Comparison of ENCODE assay signal across 11 cellular contexts in the genomic region with DNA sequence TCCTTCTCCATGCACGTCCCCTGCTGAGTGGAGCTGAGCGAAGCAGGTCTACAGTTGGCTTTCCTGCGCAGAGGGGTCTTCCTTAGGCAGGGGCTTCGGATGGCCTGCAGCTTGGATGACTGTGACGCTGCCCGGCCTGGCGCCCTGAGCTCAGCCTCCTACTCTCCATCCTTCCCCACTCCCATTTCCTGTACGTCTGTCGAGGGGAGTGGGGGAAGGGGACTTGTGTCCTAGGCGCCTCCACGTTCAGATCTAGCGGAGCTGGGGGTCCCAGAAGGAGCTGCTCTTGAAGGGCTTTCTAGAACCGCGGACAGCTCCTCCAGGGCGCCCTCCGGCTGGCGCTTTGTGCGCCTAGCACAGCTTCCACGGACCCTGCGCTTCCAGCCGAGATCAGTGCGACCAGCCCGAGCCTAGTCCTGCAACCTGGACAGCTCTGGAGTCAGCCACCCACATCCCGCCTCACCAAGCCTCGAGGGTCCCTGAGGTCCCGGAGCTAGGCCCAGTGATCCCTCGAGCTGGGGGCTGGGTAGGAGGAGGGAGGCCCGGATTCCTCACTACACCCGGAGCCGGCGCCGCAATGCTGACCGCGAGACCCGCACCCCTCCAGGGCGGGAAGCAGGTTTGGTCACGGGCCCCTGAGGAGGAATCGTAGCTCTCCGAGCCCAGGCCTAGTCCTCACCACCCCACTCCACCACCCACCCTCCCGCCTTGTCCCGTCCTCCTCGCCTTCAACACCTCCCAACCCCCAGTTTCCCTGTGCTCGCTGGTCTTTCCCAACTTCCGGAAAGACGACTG. TPM values are rescaled to one million over a fixed set of nuclear protein-coding genes. Genes with fewer than 3 reads are reported as not detected.
A peak's percentile ranks its signal among the peaks of the same experiment; 100 is the strongest.
DNase-seq lines count a peak whose midpoint lies in the region; ATAC-seq, FAIRE-seq and TF ChIP-seq lines count a peak whose summit lies in the region.
"Had no signal": no experiment of that assay in that cellular context is flagged by ENCODE, and none has a peak within 500 bp of the region (broad histone marks: within the 10 kb centered on the region; RNA-seq: fewer than 3 reads in every experiment).

No MANE protein-coding gene starts in this region.

- 74% methylated on average over 40 of the region's 45 CpGs for WGBS in SK-N-SH (ENCODE audit: low lambda C conversion rate)
- 5 to 7% (median 5%) methylated on average over 27 to 45 of the region's 45 CpGs for WGBS in spleen, 5 donors

- no peak overlapping the region for H3K27ac Mint-ChIP-seq in T-helper 17 cell

- peaks cover 68% of the 10 kb centered on the region for H3K27me3 Mint-ChIP-seq in T-helper 17 cell

- no peaks in the 10 kb centered on the region for H3K79me2 ChIP-seq in SK-N-SH (ENCODE audit: insufficient read depth)

- H3K27me3 ChIP-seq in SK-N-SH (ENCODE audit: insufficient read depth), result peaks cover 28% of the 10 kb centered on the region
- H3K27me3 ChIP-seq in spleen (replicated peaks in 1 of 7), result peaks cover 13 to 81% (median 62%) of the 10 kb centered on the region in 7 donors

- H3K9me2 ChIP-seq in SK-N-SH, result no peaks in the 10 kb centered on the region

- peak overlapping the region; percentile 89 for H3K4me3 Mint-ChIP-seq in T-helper 17 cell

- H3K36me3 ChIP-seq in SK-N-SH (replicated peaks in 1 of 2; ENCODE audit: control insufficient read depth in 1 of 2, insufficient read depth in 2 of 2, low read length in 1 of 2) (no peaks in the 10 kb centered on the region), kidney (ENCODE audit: control insufficient read depth in 1 of 2, insufficient read depth in 2 of 2, low read length in 2 of 2) (no peaks in the 10 kb centered on the region), spleen (no peaks in the 10 kb centered on the region)

- no peak for FAIRE-seq in kidney (lab: Jason Lieb, UNC)

- no peak overlapping the region for H2AFZ ChIP-seq in SK-N-SH (ENCODE audit: low read depth)

- no peaks in the 10 kb centered on the region for H4K20me1 ChIP-seq in SK-N-SH (ENCODE audit: insufficient read depth)

- no peak overlapping the region for H3K4me2 ChIP-seq in SK-N-SH

- intact Hi-C loops in kidney (cut with DNase I) (no loop called here), spleen (cut with DNase I; ENCODE audit: low total_unique reads) (no loop called here)

- no peak for TF ChIP-seq RAD21 in SK-N-SH (IDR thresholded peaks at IDR 0.05; ENCODE audit: low read length)

- no peak for DNase-seq in SK-N-SH
- no peak for DNase-seq in T-helper 17 cell
- DNase-seq in kidney, result peak; percentile 79
- DNase-seq in spleen, result peak; percentile 69
- no peak for DNase-seq in epidermal melanocyte (ENCODE audit: insufficient read length, low spot score)
- no peak for DNase-seq in UCSD-AML1 (lab: John Stamatoyannopoulos, UW; ENCODE audit: unreplicated experiment)

- ATAC-seq in SK-N-SH treated with all-trans-retinoic acid at 6 μM for 48 hours, result no peak
- no peak for ATAC-seq in T-helper 17 cell
- ATAC-seq in GM18505 (IDR thresholded peaks at IDR 0.05; ENCODE audit: unreplicated experiment), result no peak

- H3K9me3 ChIP-seq in SK-N-SH, result no peaks in the 10 kb centered on the region
- H3K9me3 ChIP-seq in T-helper 17 cell (ENCODE audit: control insufficient read depth, low read length, poor library complexity, severe bottlenecking), result no peaks in the 10 kb centered on the region
- no peaks in the 10 kb centered on the region for H3K9me3 ChIP-seq in kidney (ENCODE audit: control insufficient read depth in 1 of 2, low read length in 2 of 2)
- no peaks in the 10 kb centered on the region for H3K9me3 ChIP-seq in spleen

- H3K4me1 ChIP-seq in SK-N-SH (ENCODE audit: control insufficient read depth in 1 of 2, insufficient read depth in 2 of 2, low read depth in 1 of 2, low read length in 1 of 2), result peaks cover 0 to 21% of the 10 kb centered on the region in 2 experiments; a peak in 1 of 4 replicates
- peaks cover 0 to 14% of the 10 kb centered on the region in 2 donors for H3K4me1 ChIP-seq in kidney (ENCODE audit: control insufficient read depth in 1 of 2, insufficient read depth in 1 of 2, low read depth in 1 of 2, low read length in 2 of 2)
- H3K4me1 ChIP-seq in spleen, result peaks cover 21 to 58% (median 47%) of the 10 kb centered on the region in 6 donors

- H3K36me3 Mint-ChIP-seq in T-helper 17 cell (ENCODE audit: low read depth), result peaks cover 8% of the 10 kb centered on the region

- no peak for TF ChIP-seq EP300 in SK-N-SH (IDR thresholded peaks at IDR 0.05; ENCODE audit: borderline replicate concordance in 1 of 2, low read depth in 1 of 2, low read length in 1 of 2)

- H3F3A ChIP-seq in SK-N-SH (replicated peaks; ENCODE audit: insufficient read depth), result no peaks in the 10 kb centered on the region

- POLR2A ChIA-PET in SK-N-SH (lab: Yijun Ruan, JAX), result interaction anchor here (2.2 kb wide), 1 partner anchor 19 kb away, joined by 7 read pairs; no protein-coding TSS in a partner anchor

- no peak overlapping the region for H3K4me3 ChIP-seq in SK-N-SH (ENCODE audit: low read depth in 2 of 2, low read length in 1 of 2)
- H3K4me3 ChIP-seq in kidney (ENCODE audit: low read length in 2 of 2), result no peak overlapping the region
- H3K4me3 ChIP-seq in spleen, result peak overlapping the region in 3 of 8 donors; percentile 42 to 71 (median 45)

- peaks cover 5% of the 10 kb centered on the region for H3K4me1 Mint-ChIP-seq in T-helper 17 cell

- TF ChIP-seq CTCF in SK-N-SH (IDR thresholded peaks at IDR 0.05), result no peak
- TF ChIP-seq CTCF in kidney (IDR thresholded peaks at IDR 0.05; ENCODE audit: borderline replicate concordance, extremely low read depth, insufficient read depth), result no peak
- no peak for TF ChIP-seq CTCF in spleen (IDR thresholded peaks at IDR 0.05 in 8 of 11, conservative IDR thresholded peaks at IDR 0.05 in 3 of 11)

- H3K9ac ChIP-seq in SK-N-SH (no peak overlapping the region), kidney (ENCODE audit: low read length in 2 of 2) (no peak overlapping the region)
- H3K9ac ChIP-seq: KMS-11 had no signal

- CTCF ChIA-PET in SK-N-SH (lab: Yijun Ruan, JAX), result interaction anchor here (1.0 to 12.7 kb wide), 6 partner anchors 10 to 186 kb away, joined by 3 to 191 read pairs (median 4); no protein-coding TSS in a partner anchor

- TF ChIP-seq POLR2A in spleen (IDR thresholded peaks at IDR 0.05) (no peak), GM18505 (IDR thresholded peaks at IDR 0.05; ENCODE audit: borderline replicate concordance, extremely low read depth, insufficient read depth, insufficient read length) (no peak)

- H3K27ac ChIP-seq in SK-N-SH (ENCODE audit: low read depth in 2 of 2, low read length in 1 of 2), result no peak overlapping the region
- H3K27ac ChIP-seq in kidney (ENCODE audit: low read depth in 2 of 2, low read length in 2 of 2), result no peak overlapping the region
- H3K27ac ChIP-seq in spleen, result no peak overlapping the region
- H3K27ac ChIP-seq: KMS-11 had no signal

TF ChIP-seq in SK-N-SH, 30 proteins besides CTCF, POLR2A, EP300 and RAD21 (continues in another document):
- TF ChIP-seq, protein P1, sequence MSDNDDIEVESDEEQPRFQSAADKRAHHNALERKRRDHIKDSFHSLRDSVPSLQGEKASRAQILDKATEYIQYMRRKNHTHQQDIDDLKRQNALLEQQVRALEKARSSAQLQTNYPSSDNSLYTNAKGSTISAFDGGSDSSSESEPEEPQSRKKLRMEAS (IDR thresholded peaks at IDR 0.05; ENCODE audit: low read depth), result no peak

TF ChIP-seq in SK-N-SH treated with all-trans-retinoic acid at 6 μM for 48 hours, 23 proteins besides CTCF, POLR2A, EP300 and RAD21:
- no peak for TF ChIP-seq PATZ1 (CRISPR knock-in tag; IDR thresholded peaks at IDR 0.05; ENCODE audit: borderline replicate concordance)
- no peak for TF ChIP-seq ZFP30 (CRISPR knock-in tag; IDR thresholded peaks at IDR 0.05)
- no peak for TF ChIP-seq ZNF565 (CRISPR knock-in tag; conservative IDR thresholded peaks at IDR 0.05; ENCODE audit: low read depth)
- TF ChIP-seq ESRRG (CRISPR knock-in tag; IDR thresholded peaks at IDR 0.05), result no peak
- TF ChIP-seq ZC3H10 (CRISPR knock-in tag; IDR thresholded peaks at IDR 0.05), result no peak
- TF ChIP-seq, protein P2, sequence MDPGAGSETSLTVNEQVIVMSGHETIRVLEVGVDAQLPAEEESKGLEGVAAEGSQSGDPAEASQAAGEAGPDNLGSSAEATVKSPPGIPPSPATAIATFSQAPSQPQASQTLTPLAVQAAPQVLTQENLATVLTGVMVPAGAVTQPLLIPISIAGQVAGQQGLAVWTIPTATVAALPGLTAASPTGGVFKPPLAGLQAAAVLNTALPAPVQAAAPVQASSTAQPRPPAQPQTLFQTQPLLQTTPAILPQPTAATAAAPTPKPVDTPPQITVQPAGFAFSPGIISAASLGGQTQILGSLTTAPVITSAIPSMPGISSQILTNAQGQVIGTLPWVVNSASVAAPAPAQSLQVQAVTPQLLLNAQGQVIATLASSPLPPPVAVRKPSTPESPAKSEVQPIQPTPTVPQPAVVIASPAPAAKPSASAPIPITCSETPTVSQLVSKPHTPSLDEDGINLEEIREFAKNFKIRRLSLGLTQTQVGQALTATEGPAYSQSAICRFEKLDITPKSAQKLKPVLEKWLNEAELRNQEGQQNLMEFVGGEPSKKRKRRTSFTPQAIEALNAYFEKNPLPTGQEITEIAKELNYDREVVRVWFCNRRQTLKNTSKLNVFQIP (CRISPR knock-in tag; IDR thresholded peaks at IDR 0.05; ENCODE audit: borderline replicate concordance, low read depth), result no peak
TF ChIP-seq in SK-N-SH treated with all-trans-retinoic acid at 6 μM for 48 hours: peak in this region for 0.

RNA-seq across cellular contexts. Expression of gene GRID1, which starts 1.8 kb away (rescaled TPM):
- polyA plus RNA-seq in SK-N-SH (2012; rRNA removed), result 0.13 and 0.24 TPM in 2 replicates
- 0.10 and 0.29 TPM in 2 replicates for polyA plus RNA-seq in SK-N-SH (2012; cell fraction: cytosol; rRNA removed)
- polyA plus RNA-seq in SK-N-SH (2012; cell fraction: nucleus; rRNA removed), result 0.09 and 0.10 TPM in 2 replicates
- total RNA-seq in T-helper 17 cell, result not detected
- total RNA-seq in kidney, result 1.4 TPM
- polyA plus RNA-seq in kidney (ENCODE audit: insufficient read depth, low read depth, low replicate concordance), result 0.37 TPM
- total RNA-seq in spleen, result under 1 TPM in 4 of 7 donors, not detected in 3; 0.10 to 0.42 (median 0.17) TPM
- under 1 TPM in 2 of 3 donors, not detected in 1; 0.06 to 0.18 TPM for polyA plus RNA-seq in spleen
- total RNA-seq: RPMI7951 had no signal
- polyA plus RNA-seq: AG04450 had no signal

Comparison
In these comparisons a context has a peak if more than half of its experiments do, and no peak if none do; other contexts are left out.
1. DNase-seq: peak in kidney (single experiment) and spleen (single experiment); none in SK-N-SH (single experiment), T-helper 17 cell (0 of 3), epidermal melanocyte (single experiment) and UCSD-AML1 (single experiment).